Comparison of ENCODE assay signal across 1 cellular context in genomic region chr6:31559606-31559957, GRCh38.
TF ChIP-seq lines count a peak whose summit lies in the region.

No MANE protein-coding gene starts in this region.

TF ChIP-seq in H1, 55 proteins besides CTCF, POLR2A, EP300 and RAD21:
- TF ChIP-seq TAF1 (IDR thresholded peaks at IDR 0.05; ENCODE audit: low read depth, low read length) (no peak), ATF2 (IDR thresholded peaks at IDR 0.05; ENCODE audit: low read length) (no peak), NRF1 (IDR thresholded peaks at IDR 0.05; ENCODE audit: low read depth, low read length) (no peak), SP1 (IDR thresholded peaks at IDR 0.05; ENCODE audit: low read depth, low read length) (no peak), TCF12 (IDR thresholded peaks at IDR 0.05; ENCODE audit: low read depth, low read length) (no peak), SAP30 (IDR thresholded peaks at IDR 0.05; ENCODE audit: insufficient read depth, insufficient replicate concordance, low read length) (no peak), SIRT6 (IDR thresholded peaks at IDR 0.05; ENCODE audit: low read length) (no peak), TBP (IDR thresholded peaks at IDR 0.05; ENCODE audit: low read depth, low read length) (no peak), TEAD4 (IDR thresholded peaks at IDR 0.05; ENCODE audit: low read depth, low read length) (no peak), EGR1 (IDR thresholded peaks at IDR 0.05; ENCODE audit: borderline replicate concordance, low read depth, low read length) (no peak), MAX (IDR thresholded peaks at IDR 0.05) (no peak), GABPA (IDR thresholded peaks at IDR 0.05; ENCODE audit: borderline replicate concordance, insufficient read depth, low read length) (no peak), CTBP2 (IDR thresholded peaks at IDR 0.05; ENCODE audit: borderline replicate concordance, insufficient read depth, insufficient read length, low read length) (no peak)
